ENCODE assay signal across 1 cellular context in the genomic region with DNA sequence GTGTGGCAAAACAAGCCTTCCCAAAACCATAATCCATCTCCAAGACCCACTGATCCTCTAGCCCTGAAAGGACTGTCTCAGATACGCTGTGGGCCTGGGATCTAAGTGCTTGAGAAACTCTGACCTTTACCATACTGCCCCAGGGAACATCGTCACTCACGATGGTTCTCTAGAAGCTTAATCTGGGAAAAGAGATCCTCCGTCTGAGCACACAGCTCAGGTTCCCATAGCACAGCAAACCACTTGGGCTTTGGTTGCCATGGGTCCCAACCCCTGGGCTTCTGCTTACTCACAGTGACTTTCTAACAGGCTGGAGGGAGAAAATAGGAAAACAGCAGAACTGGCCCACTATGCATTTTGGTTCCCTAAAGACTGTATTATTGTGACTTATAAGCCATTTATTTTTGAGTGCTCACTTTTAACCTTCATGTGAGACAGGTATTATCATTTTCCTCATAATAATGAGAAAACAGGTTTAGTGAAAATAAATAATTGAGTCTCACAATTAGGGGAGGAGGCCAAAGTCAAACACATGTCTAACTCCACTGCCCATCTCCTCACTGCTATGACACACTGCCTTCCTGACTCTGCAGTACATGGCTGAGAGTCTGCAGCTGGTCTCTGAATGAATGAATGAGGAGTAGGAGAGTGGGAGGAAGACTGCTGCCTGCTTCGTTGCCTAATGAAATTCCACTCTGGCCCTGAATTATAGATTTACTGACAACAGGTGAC.
TF ChIP-seq lines count a peak whose summit lies in the region.

No MANE protein-coding gene starts in this region.

TF ChIP-seq in K562, 482 proteins besides CTCF, POLR2A, EP300 and RAD21:
- TF ChIP-seq HDAC8 (tag; IDR thresholded peaks at IDR 0.05), result no peak
- 0 out of 2 replicates have a peak, but pooled peaks have one; percentile 50 for TF ChIP-seq ZNF24 (IDR thresholded peaks at IDR 0.05)
- TF ChIP-seq RFX1 (IDR thresholded peaks at IDR 0.05), result peak; percentile 63
